ENCODE assay signal across 17 cellular contexts in genomic region chr10:3125527-3126170, GRCh38.
"Had no signal": no experiment of that assay in that cellular context is flagged by ENCODE, and none has a peak within 500 bp of the region (broad histone marks: within the 10 kb centered on the region; RNA-seq: fewer than 3 reads in every experiment).

No MANE protein-coding gene starts in this region.

- H3K27me3 ChIP-seq: brain microvascular endothelial cell, neutrophil, upper lobe of left lung had no signal

- H3K9me3 Mint-ChIP-seq: activated CD8-positive, alpha-beta T cell treated with anti-CD3 and anti-CD28 coated beads for 36 hours; activated T-helper 2 cell treated with anti-CD3 and anti-CD28 coated beads, Interferon-gamma antibody, Interleukin-2, Interleukin-4, amounts not matched to agents 10 μg/mL and 5 μg/mL and 100 μg/mL, durations not matched to agents 14 hours and 24 hours and 36 hours; dendritic cell treated with granulocyte-macrophage colony-stimulating factor and Interleukin-4, amounts not matched to agents 40 ng/mL and 50 ng/mL, for 4 days; T-helper 2 cell treated with Interferon-gamma antibody and Interleukin-4, amounts not matched to agents 5 μg/mL and 100 μg/mL, for 36 hours had no signal

- ATAC-seq: activated CD8-positive, alpha-beta T cell treated with anti-CD3 and anti-CD28 coated beads for 36 hours; naive thymus-derived CD8-positive, alpha-beta T cell had no signal

- H3K4me1 Mint-ChIP-seq: activated B cell treated with CpG ODN at 0.5 μM for 24 hours; naive thymus-derived CD8-positive, alpha-beta T cell had no signal

- H3K4me3 ChIP-seq: thoracic aorta, upper lobe of left lung had no signal

- H3K9me3 ChIP-seq: neutrophil, thoracic aorta had no signal

- H3K27ac Mint-ChIP-seq: activated B cell treated with CpG ODN at 0.5 μM for 24 hours; activated T-helper 2 cell treated with anti-CD3 and anti-CD28 coated beads, Interferon-gamma antibody, Interleukin-2, Interleukin-4, amounts not matched to agents 10 μg/mL and 5 μg/mL and 100 μg/mL, durations not matched to agents 14 hours and 24 hours and 36 hours; dendritic cell treated with granulocyte-macrophage colony-stimulating factor and Interleukin-4, amounts not matched to agents 40 ng/mL and 50 ng/mL, for 4 days; T-helper 2 cell treated with Interferon-gamma antibody and Interleukin-4, amounts not matched to agents 5 μg/mL and 100 μg/mL, for 36 hours had no signal

- H3K27me3 Mint-ChIP-seq: activated B cell treated with CpG ODN at 0.5 μM for 24 hours; activated CD8-positive, alpha-beta T cell treated with anti-CD3 and anti-CD28 coated beads for 36 hours; dendritic cell treated with granulocyte-macrophage colony-stimulating factor and Interleukin-4, amounts not matched to agents 40 ng/mL and 50 ng/mL, for 4 days; naive thymus-derived CD8-positive, alpha-beta T cell had no signal

- H3K27ac ChIP-seq: brain microvascular endothelial cell, neutrophil, thoracic aorta, upper lobe of left lung had no signal

- DNase-seq: activated B cell treated with CpG ODN at 0.5 μM for 24 hours; activated CD4-positive, alpha-beta T cell treated with anti-CD3 and anti-CD28 coated beads for 48 hours; activated CD8-positive, alpha-beta T cell treated with anti-CD3 and anti-CD28 coated beads for 36 hours; activated naive CD4-positive, alpha-beta T cell treated with Interleukin-2 at 50 U/mL for 16 hours; activated T-cell treated with anti-CD3 and anti-CD28 coated beads, Interleukin-2, amount 50 U/mL, for 1 hour; brain microvascular endothelial cell; cerebellar nuclear complex; effector memory CD4-positive, alpha-beta T cell; mesendoderm; naive thymus-derived CD8-positive, alpha-beta T cell; stimulated activated CD4-positive, alpha-beta T cell treated with anti-CD3 and anti-CD28 coated beads, Interleukin-2, amount 100 ng/mL, for 48 hours; upper lobe of left lung had no signal

- H3K36me3 ChIP-seq: neutrophil had no signal

- H3K4me3 Mint-ChIP-seq: activated B cell treated with CpG ODN at 0.5 μM for 24 hours; activated CD8-positive, alpha-beta T cell treated with anti-CD3 and anti-CD28 coated beads for 36 hours; dendritic cell treated with granulocyte-macrophage colony-stimulating factor and Interleukin-4, amounts not matched to agents 40 ng/mL and 50 ng/mL, for 4 days; naive thymus-derived CD8-positive, alpha-beta T cell; T-helper 2 cell treated with Interferon-gamma antibody and Interleukin-4, amounts not matched to agents 5 μg/mL and 100 μg/mL, for 36 hours had no signal
